ENCODE assay signal across 18 cellular contexts in genomic region chr2:107728586-107728985, GRCh38.
"Had no signal": no experiment of that assay in that cellular context is flagged by ENCODE, and none has a peak within 500 bp of the region (broad histone marks: within the 10 kb centered on the region; RNA-seq: fewer than 3 reads in every experiment).

No MANE protein-coding gene starts in this region.

- DNase-seq: activated CD4-positive, alpha-beta T cell treated with anti-CD3 and anti-CD28 coated beads for 36 hours; activated CD4-positive, alpha-beta T cell treated with anti-CD3 and anti-CD28 coated beads, Interleukin-2, amount 50 U/mL, for 48 hours; effector memory CD8-positive, alpha-beta T cell; foreskin fibroblast; glutamatergic neuron; hippocampal formation; left ventricle myocardium superior; mesenchymal stem cell; mucosa of descending colon; naive B cell; ovary; right lobe of liver; small intestine; stimulated activated CD4-positive, alpha-beta T cell treated with anti-CD3 and anti-CD28 coated beads, Interleukin-4, amount 100 ng/mL, for 24 hours; T-helper 2 cell; testis had no signal

- ATAC-seq: activated CD4-positive, alpha-beta T cell treated with anti-CD3 and anti-CD28 coated beads for 36 hours; effector memory CD8-positive, alpha-beta T cell; left ventricle myocardium superior; mucosa of descending colon; right lobe of liver; stimulated activated effector memory CD8-positive, alpha-beta T cell treated with anti-CD3 and anti-CD28 coated beads, Interleukin-12 subunit alpha, Interleukin-12 subunit beta, amount 100 ng/mL, for 72 hours; WTC11 had no signal
